14 cellular contexts compared by ENCODE assay signal in the genomic region with DNA sequence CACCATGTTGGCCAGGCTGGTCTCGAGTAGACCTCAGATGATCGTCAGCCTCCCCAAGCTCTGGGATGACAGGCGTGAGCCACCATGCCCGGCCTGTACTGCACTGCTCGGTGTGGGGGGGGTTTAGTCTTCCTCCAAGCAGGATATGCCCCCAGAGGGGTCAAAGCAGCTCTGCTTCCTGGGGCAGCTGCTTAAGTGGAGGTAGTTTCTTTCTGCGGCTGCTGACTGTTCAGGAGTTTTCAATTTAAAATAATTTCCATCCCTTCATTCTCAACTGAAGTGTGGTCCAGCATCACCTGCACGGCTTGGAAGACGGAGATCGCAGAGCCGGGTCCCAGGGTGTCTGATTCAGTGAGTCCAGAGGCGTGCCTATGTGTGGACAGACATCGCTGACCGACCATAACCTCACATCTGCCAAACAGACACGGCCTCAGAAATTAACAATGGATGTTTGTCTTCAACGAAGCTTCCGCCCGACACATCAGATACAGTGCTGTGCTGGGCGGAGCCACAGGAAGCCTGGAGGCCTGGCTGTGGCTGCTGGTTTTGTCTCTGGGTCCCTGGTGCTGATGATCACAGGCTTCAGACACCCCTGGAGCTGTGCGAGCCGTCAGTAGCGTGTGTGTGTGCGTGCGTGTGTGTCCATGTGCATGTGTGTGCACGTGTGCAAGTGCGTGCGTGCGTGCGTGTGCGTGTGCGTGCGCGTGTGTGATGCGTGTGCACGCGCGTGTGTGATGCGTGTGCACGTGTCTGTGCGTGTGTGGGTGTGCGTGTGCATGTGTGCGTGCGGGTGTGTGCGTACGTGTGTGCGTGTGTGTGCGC.
DNase-seq lines count a peak whose midpoint lies in the region; ATAC-seq and TF ChIP-seq lines count a peak whose summit lies in the region.
"Had no signal": no experiment of that assay in that cellular context is flagged by ENCODE, and none has a peak within 500 bp of the region (broad histone marks: within the 10 kb centered on the region; RNA-seq: fewer than 3 reads in every experiment).

No MANE protein-coding gene starts in this region.

- no peak overlapping the region for H3K4me3 Mint-ChIP-seq in CD4-positive, alpha-beta T cell
- H3K4me3 Mint-ChIP-seq: naive B cell had no signal

- intact Hi-C loops in psoas muscle (cut with DNase I) (no loop called here), esophagus squamous epithelium (cut with DNase I) (no loop called here)
- intact Hi-C loops in CD4-positive, alpha-beta T cell (cut with DNase I, micrococcal nuclease) = no loop called here

- CTCF ChIA-PET in CD4-positive, alpha-beta T cell (lab: Charles Lee) = no interaction called here

- no peaks in the 10 kb centered on the region for H3K36me3 Mint-ChIP-seq in CD4-positive, alpha-beta T cell (ENCODE audit: low read depth)

- H3K27ac ChIP-seq in right atrium auricular region = no peak overlapping the region
- no peak overlapping the region for H3K27ac ChIP-seq in psoas muscle
- H3K27ac ChIP-seq in esophagus squamous epithelium = peak overlapping the region in 1 of 4 donors; percentile 10
- H3K27ac ChIP-seq in CD4-positive, alpha-beta T cell (ENCODE audit: low read depth, low read length) = no peak overlapping the region
- H3K27ac ChIP-seq: foreskin keratinocyte, suprapubic skin had no signal

- H3K9me3 ChIP-seq in right atrium auricular region (peaks cover 0 to 4% of the 10 kb centered on the region in 2 donors), psoas muscle (no peaks in the 10 kb centered on the region), esophagus squamous epithelium (peaks cover 0 to 5% (median 0%) of the 10 kb centered on the region in 3 donors)
- H3K9me3 ChIP-seq in CD4-positive, alpha-beta T cell (ENCODE audit: control insufficient read depth, low read length) = no peaks in the 10 kb centered on the region
- H3K9me3 ChIP-seq: suprapubic skin had no signal

- 67 to 68% (median 67%) methylated on average over 46 of the region's 46 CpGs for WGBS in psoas muscle, 3 donors
- WGBS in esophagus squamous epithelium, 2 donors = 83 to 88% methylated on average over 34 to 40 of the region's 46 CpGs

- no peaks in the 10 kb centered on the region for H3K36me3 ChIP-seq in right atrium auricular region
- H3K36me3 ChIP-seq in psoas muscle (ENCODE audit: insufficient read depth in 1 of 2, low read depth in 1 of 2) = no peaks in the 10 kb centered on the region
- no peaks in the 10 kb centered on the region for H3K36me3 ChIP-seq in esophagus squamous epithelium
- H3K36me3 ChIP-seq: suprapubic skin had no signal

- no peaks in the 10 kb centered on the region for H3K9me3 Mint-ChIP-seq in CD4-positive, alpha-beta T cell

- TF ChIP-seq CTCF in right atrium auricular region (IDR thresholded peaks at IDR 0.05) = no peak
- TF ChIP-seq CTCF in psoas muscle (IDR thresholded peaks at IDR 0.05) = no peak
- TF ChIP-seq CTCF in esophagus squamous epithelium (IDR thresholded peaks at IDR 0.05) = no peak
- no peak for TF ChIP-seq CTCF in CD4-positive, alpha-beta T cell (IDR thresholded peaks at IDR 0.05)

- H3K4me3 ChIP-seq in right atrium auricular region (no peak overlapping the region), psoas muscle (no peak overlapping the region), esophagus squamous epithelium (no peak overlapping the region)
- H3K4me3 ChIP-seq: suprapubic skin had no signal

- H3K4me1 ChIP-seq in right atrium auricular region (peaks cover 0 to 12% of the 10 kb centered on the region in 2 donors), psoas muscle (no peaks in the 10 kb centered on the region), esophagus squamous epithelium (peaks cover 0 to 9% (median 0%) of the 10 kb centered on the region in 3 donors)
- H3K4me1 ChIP-seq: foreskin keratinocyte had no signal

- POLR2A ChIA-PET in CD4-positive, alpha-beta T cell (lab: Charles Lee) = no interaction called here

- no peaks in the 10 kb centered on the region for H3K27me3 Mint-ChIP-seq in CD4-positive, alpha-beta T cell

- no peaks in the 10 kb centered on the region for H3K4me1 Mint-ChIP-seq in CD4-positive, alpha-beta T cell (ENCODE audit: low read depth)

- TF ChIP-seq POLR2A in esophagus squamous epithelium (IDR thresholded peaks at IDR 0.05) = no peak

- ATAC-seq in psoas muscle = peak; percentile 17 to 35 (median 24)
- no peak for ATAC-seq in CD4-positive, alpha-beta T cell (ENCODE audit: poor library complexity)
- ATAC-seq: foreskin keratinocyte had no signal

- DNase-seq in ELR (ENCODE audit: low read depth) = peak; percentile 62
- peak in 38 of 58 donors; percentile 9 to 78 (median 44) for DNase-seq in anterior cingulate cortex (lab: John Stamatoyannopoulos, UW)
- DNase-seq in right atrium auricular region (ENCODE audit: low spot score) = peak; percentile 56
- no peak for DNase-seq in psoas muscle
- DNase-seq in esophagus squamous epithelium (lab: John Stamatoyannopoulos, UW) = no peak
- no peak for DNase-seq in NCI-H1092 treated with DMSO at 0.1 percent for 48 hours (lab: John Stamatoyannopoulos, UW)
- DNase-seq in middle frontal gyrus (ENCODE audit: extremely low spot score, low spot score) = no peak
- no peak for DNase-seq in CD4-positive, alpha-beta T cell
- DNase-seq: activated T-cell treated with anti-CD3 and anti-CD28 coated beads, Interleukin-2, amount 50 U/mL, for 1 hour; foreskin keratinocyte; naive B cell; NK-92 treated with Interleukin-12 subunit alpha and Interleukin-12 subunit beta, amount 100 ng/mL, for 24 hours; stimulated activated CD4-positive, alpha-beta T cell treated with anti-CD3 and anti-CD28 coated beads, Interleukin-2, amount 100 ng/mL, for 24 hours had no signal

- H3K27me3 ChIP-seq in right atrium auricular region (no peaks in the 10 kb centered on the region), psoas muscle (ENCODE audit: insufficient read depth in 3 of 3, low read length in 2 of 3) (peaks cover 0 to 5% (median 0%) of the 10 kb centered on the region in 3 donors), esophagus squamous epithelium (no peaks in the 10 kb centered on the region)
- no peaks in the 10 kb centered on the region for H3K27me3 ChIP-seq in CD4-positive, alpha-beta T cell (ENCODE audit: control insufficient read depth, insufficient read depth, low read length)
- H3K27me3 ChIP-seq: foreskin keratinocyte, suprapubic skin had no signal

- no peak overlapping the region for H3K27ac Mint-ChIP-seq in CD4-positive, alpha-beta T cell

Comparison
In these comparisons a context has a peak if more than half of its experiments do, and no peak if none do; other contexts are left out.
1. DNase-seq: peak in ELR (single experiment), anterior cingulate cortex (38 of 58) and right atrium auricular region (single experiment); none in psoas muscle (0 of 2), esophagus squamous epithelium (single experiment), NCI-H1092 treated with DMSO at 0.1 percent for 48 hours (single experiment), middle frontal gyrus (single experiment) and CD4-positive, alpha-beta T cell (0 of 10).